1 cellular context compared by ENCODE assay signal in genomic region chr1:155305881-155306391, GRCh38.
TF ChIP-seq lines count a peak whose summit lies in the region.

No MANE protein-coding gene starts in this region.

TF ChIP-seq in IMR-90, 13 proteins besides CTCF, POLR2A, EP300 and RAD21 (continued from another document):
- TF ChIP-seq MAFK (IDR thresholded peaks at IDR 0.05; ENCODE audit: low read depth, low read length) = no peak
- TF ChIP-seq ELK1 (IDR thresholded peaks at IDR 0.05; ENCODE audit: borderline replicate concordance, low read depth, low read length) = no peak
- no peak for TF ChIP-seq MAZ (IDR thresholded peaks at IDR 0.05; ENCODE audit: borderline replicate concordance, low read depth, low read length)
- no peak for TF ChIP-seq MXI1 (IDR thresholded peaks at IDR 0.05; ENCODE audit: borderline replicate concordance, low read depth, low read length)
- TF ChIP-seq BHLHE40 (IDR thresholded peaks at IDR 0.05; ENCODE audit: low read depth, low read length) = no peak
- no peak for TF ChIP-seq SMC3 (IDR thresholded peaks at IDR 0.05; ENCODE audit: low read depth, low read length)
- no peak for TF ChIP-seq RCOR1 (IDR thresholded peaks at IDR 0.05; ENCODE audit: insufficient replicate concordance, low read length)
- TF ChIP-seq USF2 (IDR thresholded peaks at IDR 0.05; ENCODE audit: low read depth, low read length) = no peak
- TF ChIP-seq NFE2L2 (IDR thresholded peaks at IDR 0.05; ENCODE audit: low read depth, low read length) = no peak
